Comparison of ENCODE assay signal across 15 cellular contexts in genomic region chrX:25028726-25029125, GRCh38. TPM values are rescaled to one million over a fixed set of nuclear protein-coding genes. Genes with fewer than 3 reads are reported as not detected.
A peak's percentile ranks its signal among the peaks of the same experiment; 100 is the strongest.
DNase-seq lines count a peak whose midpoint lies in the region; ATAC-seq and TF ChIP-seq lines count a peak whose summit lies in the region.
"Had no signal": no experiment of that assay in that cellular context is flagged by ENCODE, and none has a peak within 500 bp of the region (broad histone marks: within the 10 kb centered on the region; RNA-seq: fewer than 3 reads in every experiment).

No MANE protein-coding gene starts in this region.

- H3K27ac ChIP-seq in foreskin keratinocyte (peak overlapping the region; percentile 34), sigmoid colon (no peak overlapping the region)
- H3K27ac ChIP-seq: upper lobe of left lung had no signal

- H3K9me3 ChIP-seq in sigmoid colon = no peaks in the 10 kb centered on the region
- H3K9me3 ChIP-seq: SK-N-SH, upper lobe of left lung had no signal

- H3K4me3 ChIP-seq in AG09309 (ENCODE audit: control insufficient read depth, low read depth, low read length) (no peak overlapping the region), sigmoid colon (no peak overlapping the region)
- H3K4me3 ChIP-seq: upper lobe of left lung had no signal

- TF ChIP-seq EP300 in sigmoid colon (IDR thresholded peaks at IDR 0.05) = no peak

- ATAC-seq in foreskin keratinocyte = peak; percentile 74
- ATAC-seq: activated CD8-positive, alpha-beta T cell treated with anti-CD3 and anti-CD28 coated beads for 36 hours; stimulated activated naive B cell treated with anti-CD40 and anti-IgM and Interleukin-4, amounts not matched to agents 10 μg/mL and 1 μg/mL and 100 μg/mL, for 72 hours had no signal

- peak; percentile 8 for DNase-seq in AG09309 (ENCODE audit: low read depth)
- peak; percentile 75 for DNase-seq in HT1080 (ENCODE audit: low read depth)
- peak; percentile 5 for DNase-seq in amniotic epithelial cell (ENCODE audit: low read depth)
- peak; percentile 67 to 81 for DNase-seq in foreskin keratinocyte
- no peak for DNase-seq in cerebellum (ENCODE audit: low spot score)
- DNase-seq in stimulated activated naive CD4-positive, alpha-beta T cell treated with Interleukin-2 at 50 U/mL for 16 hours (lab: John Stamatoyannopoulos, UW) = no peak
- no peak for DNase-seq in sigmoid colon
- no peak for DNase-seq in GM20000 (ENCODE audit: low spot score)
- DNase-seq: activated CD8-positive, alpha-beta T cell treated with anti-CD3 and anti-CD28 coated beads for 36 hours; anterior cingulate cortex; NCI-H2227 treated with DMSO at 0.1 percent for 48 hours; SK-N-SH; small intestine; stimulated activated naive B cell treated with anti-CD40 and anti-IgM and Interleukin-4, amounts not matched to agents 10 μg/mL and 1 μg/mL and 100 μg/mL, for 72 hours; upper lobe of left lung had no signal

- peaks cover under 1% of the 10 kb centered on the region for H3K27me3 ChIP-seq in foreskin keratinocyte
- peaks cover 0 to 4% (median 0%) of the 10 kb centered on the region in 3 donors for H3K27me3 ChIP-seq in sigmoid colon

- TF ChIP-seq CTCF in AG09309 (IDR thresholded peaks at IDR 0.05; ENCODE audit: control insufficient read depth, insufficient read depth, low read depth, low read length, missing control alignments) (no peak), foreskin keratinocyte (conservative IDR thresholded peaks at IDR 0.05) (no peak), sigmoid colon (IDR thresholded peaks at IDR 0.05) (no peak), GM20000 (IDR thresholded peaks at IDR 0.05; ENCODE audit: extremely low read depth, missing control alignments) (no peak)

- intact Hi-C loops in sigmoid colon (cut with DNase I) = no loop called here

- WGBS in sigmoid colon, 2 donors = 73 to 82% methylated on average over 7 of the region's 7 CpGs

- TF ChIP-seq POLR2A in sigmoid colon (IDR thresholded peaks at IDR 0.05) = no peak

- H3K4me1 ChIP-seq in foreskin keratinocyte = peaks cover 14% of the 10 kb centered on the region
- no peaks in the 10 kb centered on the region for H3K4me1 ChIP-seq in sigmoid colon
- H3K4me1 ChIP-seq: upper lobe of left lung had no signal

- no peaks in the 10 kb centered on the region for H3K36me3 ChIP-seq in sigmoid colon
- H3K36me3 ChIP-seq: upper lobe of left lung had no signal

RNA-seq across cellular contexts. Expression of gene ARX, which starts 13.0 kb away (rescaled TPM):
- 0.03 and 0.27 TPM in 2 replicates for total RNA-seq in HT1080 (2014; rRNA removed; shearing (Covaris generic))
- 0.05 and 0.06 TPM in 2 replicates for polyA plus RNA-seq in HT1080 (2015; cell fraction: cytosol; rRNA removed)
- 0.39 TPM in 1 of 2 replicates, not detected in the other for polyA plus RNA-seq in HT1080 (2015; cell fraction: nucleus; rRNA removed)
- total RNA-seq in foreskin keratinocyte (not detected in 2 replicates), cerebellum (not detected), sigmoid colon (not detected)
- polyA plus RNA-seq in foreskin keratinocyte (not detected in 2 replicates), sigmoid colon (under 1 TPM in 2 of 3 donors, not detected in 1; 0.10 to 0.23 TPM)
- total RNA-seq: activated CD8-positive, alpha-beta T cell treated with anti-CD3 and anti-CD28 coated beads for 36 hours had no signal
- polyA plus RNA-seq: SK-N-SH had no signal

Comparison
In these comparisons a context has a peak if more than half of its experiments do, and no peak if none do; other contexts are left out.
1. DNase-seq: peak in AG09309 (single experiment), HT1080 (single experiment), amniotic epithelial cell (single experiment) and foreskin keratinocyte (2 of 2); none in cerebellum (single experiment), stimulated activated naive CD4-positive, alpha-beta T cell treated with Interleukin-2 at 50 U/mL for 16 hours (single experiment), sigmoid colon (single experiment) and GM20000 (single experiment).